14 cellular contexts compared by ENCODE assay signal in the genomic region with DNA sequence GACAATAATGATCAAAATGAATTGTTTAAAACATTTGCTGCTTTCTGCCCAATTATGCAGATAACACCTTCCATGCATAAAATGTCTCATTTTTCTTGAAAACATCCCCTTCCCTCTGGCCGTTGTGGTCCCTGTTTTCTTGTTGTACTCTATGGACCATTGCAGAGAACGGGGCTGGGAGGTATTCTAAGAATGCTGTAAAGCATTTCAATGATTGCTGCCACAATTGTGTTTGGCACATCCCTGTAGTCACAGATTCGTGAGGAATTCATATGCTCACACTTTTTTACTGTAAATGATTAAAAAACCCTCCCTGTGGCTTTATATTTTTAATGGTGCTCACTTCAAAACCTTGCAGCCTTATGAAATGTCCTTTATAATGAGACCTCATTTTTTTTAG.
DNase-seq lines count a peak whose midpoint lies in the region; TF ChIP-seq lines count a peak whose summit lies in the region.
"Had no signal": no experiment of that assay in that cellular context is flagged by ENCODE, and none has a peak within 500 bp of the region (broad histone marks: within the 10 kb centered on the region; RNA-seq: fewer than 3 reads in every experiment).

No MANE protein-coding gene starts in this region.

- intact Hi-C loops in mammary epithelial cell (cut with micrococcal nuclease) (no loop called here), transverse colon (cut with DNase I; ENCODE audit: low total_unique reads) (no loop called here)

- no peaks in the 10 kb centered on the region for H4K20me1 ChIP-seq in mammary epithelial cell (ENCODE audit: insufficient read depth, low read length)

- TF ChIP-seq CTCF in choroid plexus epithelial cell (conservative IDR thresholded peaks at IDR 0.05; ENCODE audit: low read depth, low read length), result no peak
- no peak for TF ChIP-seq CTCF in mammary epithelial cell (conservative IDR thresholded peaks at IDR 0.05 in 1 of 2, IDR thresholded peaks at IDR 0.05 in 1 of 2; ENCODE audit: extremely low read depth in 1 of 2, insufficient read depth in 1 of 2, low read depth in 1 of 2, low read length in 2 of 2)
- TF ChIP-seq CTCF in transverse colon (IDR thresholded peaks at IDR 0.05), result no peak

- dilution Hi-C loops in mammary epithelial cell (cut with HindIII; ENCODE audit: low sequenced_read_pairs), result no loop called here

- BruUV-seq in mammary epithelial cell (replicated peaks; lab: Mats Ljungman, UMichigan), result no TSS peak

- no peak overlapping the region for H3K9ac ChIP-seq in mammary epithelial cell (ENCODE audit: insufficient read depth, low read length)

- in situ Hi-C loops in mammary epithelial cell (cut with MboI; ENCODE audit: low sequenced_read_pairs in 2 of 2), result no loop called here
- in situ Hi-C loops in transverse colon (cut with MboI; ENCODE audit: low pct_ligation_motif_present in 1 of 4, low pct_unique_long_range_greater_than_20kb in 1 of 4, low sequenced_read_pairs in 3 of 4), result no loop called here

- CTCF ChIA-PET in mammary epithelial cell (lab: Charles Lee; ENCODE audit: low non-redundant PET), result no interaction called here

- 12% methylated on average over 3 of the region's 3 CpGs for WGBS in mammary epithelial cell (ENCODE audit: low coverage, missing lambda C conversion rate)
- WGBS in transverse colon (ENCODE audit: low coverage in 1 of 2), 2 donors, result 34 to 50% methylated on average over 3 of the region's 3 CpGs

- peak; percentile 15 for DNase-seq in HS-27A (ENCODE audit: low read depth)
- peak; percentile 4 for DNase-seq in choroid plexus epithelial cell (ENCODE audit: low read depth)
- DNase-seq in left kidney (ENCODE audit: low read depth, low spot score), result peak; percentile 2
- no peak for DNase-seq in NCI-H2029 treated with DMSO at 0.1 percent for 48 hours (lab: John Stamatoyannopoulos, UW)
- no peak for DNase-seq in mammary epithelial cell
- DNase-seq in transverse colon, result no peak
- no peak for DNase-seq in effector CD4-positive, alpha-beta T cell
- DNase-seq: Calu3; CD4-positive, alpha-beta T cell; DMS53; NCI-H187; NK-92 treated with Interleukin-12 subunit alpha and Interleukin-12 subunit beta, amount 100 ng/mL, for 24 hours; PC-3 had no signal

- H3K9me3 ChIP-seq in mammary epithelial cell (replicated peaks; ENCODE audit: insufficient read depth, low read length) (no peaks in the 10 kb centered on the region), transverse colon (no peaks in the 10 kb centered on the region)

- no peak for TF ChIP-seq EP300 in transverse colon (IDR thresholded peaks at IDR 0.05; ENCODE audit: low read depth)

- H3K27ac ChIP-seq in mammary epithelial cell (ENCODE audit: insufficient read depth, low read depth, low read length) (no peak overlapping the region), transverse colon (no peak overlapping the region)
- H3K27ac ChIP-seq: RWPE1 had no signal

- H3K4me3 ChIP-seq in choroid plexus epithelial cell (ENCODE audit: low read depth, low read length) (no peak overlapping the region), mammary epithelial cell (replicated peaks in 1 of 3; ENCODE audit: insufficient read depth in 1 of 3, low read depth in 2 of 3, low read length in 3 of 3) (no peak overlapping the region), transverse colon (no peak overlapping the region)

- TF ChIP-seq POLR2A in transverse colon (IDR thresholded peaks at IDR 0.05), result no peak

- no peaks in the 10 kb centered on the region for H3K36me3 ChIP-seq in mammary epithelial cell (ENCODE audit: insufficient read depth, low read length)
- H3K36me3 ChIP-seq in transverse colon, result no peaks in the 10 kb centered on the region

- no peaks in the 10 kb centered on the region for H3K4me1 ChIP-seq in mammary epithelial cell (ENCODE audit: insufficient read depth, low read length)
- no peaks in the 10 kb centered on the region for H3K4me1 ChIP-seq in transverse colon

- H3K27me3 ChIP-seq in mammary epithelial cell (ENCODE audit: insufficient read depth, low read length) (peaks cover 4% of the 10 kb centered on the region), transverse colon (no peaks in the 10 kb centered on the region)

- H3K79me2 ChIP-seq in mammary epithelial cell (ENCODE audit: insufficient read depth, low read length), result no peaks in the 10 kb centered on the region

- H3K4me2 ChIP-seq in mammary epithelial cell (ENCODE audit: insufficient read depth, low read depth, low read length), result no peak overlapping the region

- H2AFZ ChIP-seq in mammary epithelial cell (ENCODE audit: low read depth, low read length), result no peak overlapping the region

Comparison
In these comparisons a context has a peak if more than half of its experiments do, and no peak if none do; other contexts are left out.
1. DNase-seq: peak in HS-27A (single experiment), choroid plexus epithelial cell (single experiment) and left kidney (single experiment); none in NCI-H2029 treated with DMSO at 0.1 percent for 48 hours (single experiment), mammary epithelial cell (single experiment), transverse colon (single experiment) and effector CD4-positive, alpha-beta T cell (single experiment).